Comparison of ENCODE assay signal across 8 cellular contexts in the genomic region with DNA sequence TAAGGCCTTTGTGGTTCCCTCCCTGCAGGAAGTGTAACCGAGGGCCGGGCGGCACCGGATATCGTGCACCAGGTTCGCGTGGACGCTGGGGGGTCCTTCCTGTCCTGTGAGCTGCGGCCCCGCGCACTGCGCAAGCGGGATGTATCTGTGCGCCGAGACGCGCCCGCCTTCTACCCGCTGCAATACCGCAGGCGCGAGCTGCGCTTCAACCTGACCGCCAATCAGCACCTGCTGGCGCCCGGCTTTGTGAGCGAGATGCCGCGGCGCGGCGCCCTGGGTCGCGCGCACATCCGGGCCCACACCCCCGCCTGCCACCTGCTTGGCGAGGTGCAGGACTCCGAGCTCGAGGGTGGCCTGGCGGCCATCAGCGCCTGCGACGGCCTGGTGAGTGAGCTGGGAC. TPM values are rescaled to one million over a fixed set of nuclear protein-coding genes. Genes with fewer than 3 reads are reported as not detected.
DNase-seq lines count a peak whose midpoint lies in the region; ATAC-seq lines count a peak whose summit lies in the region.
"Had no signal": no experiment of that assay in that cellular context is flagged by ENCODE, and none has a peak within 500 bp of the region (broad histone marks: within the 10 kb centered on the region; RNA-seq: fewer than 3 reads in every experiment).

No MANE protein-coding gene starts in this region.

- no peaks in the 10 kb centered on the region for H3K36me3 ChIP-seq in thymus (ENCODE audit: control insufficient read depth, insufficient read depth)

- 16% methylated on average over 44 of the region's 44 CpGs for WGBS in thymus

- H3K9me3 Mint-ChIP-seq in activated naive CD4-positive, alpha-beta T cell treated with anti-CD3 and anti-CD28 coated beads, Interleukin-2, amount 50 U/mL, for 72 hours: no peaks in the 10 kb centered on the region
- H3K9me3 Mint-ChIP-seq: endodermal cell had no signal

- H3K27me3 ChIP-seq in thymus (ENCODE audit: control insufficient read depth, insufficient read depth): no peaks in the 10 kb centered on the region

- intact Hi-C loops in posterior cingulate gyrus (cut with DNase I): no loop called here

- no peak overlapping the region for H3K27ac Mint-ChIP-seq in activated naive CD4-positive, alpha-beta T cell treated with anti-CD3 and anti-CD28 coated beads, Interleukin-2, amount 50 U/mL, for 72 hours
- H3K27ac Mint-ChIP-seq: endodermal cell had no signal

- no peaks in the 10 kb centered on the region for H3K9me3 ChIP-seq in thymus (ENCODE audit: control insufficient read depth)

- peak; percentile 22 to 36 for DNase-seq in activated CD4-positive, alpha-beta T cell treated with anti-CD3 and anti-CD28 coated beads for 4 hours
- peak in 1 of 2 donors; percentile 59 for DNase-seq in activated naive CD4-positive, alpha-beta T cell treated with anti-CD3 and anti-CD28 coated beads, Interleukin-2, amount 50 U/mL, for 72 hours (ENCODE audit: low spot score in 2 of 2)
- DNase-seq in posterior cingulate gyrus (peak in 8 of 10 donors; percentile 27 to 93 (median 58)), DMS114 treated with DMSO at 0.1 percent for 48 hours (lab: John Stamatoyannopoulos, UW; ENCODE audit: unreplicated experiment) (no peak), hippocampal formation (lab: John Stamatoyannopoulos, UW) (no peak), HuH-7.5 (ENCODE audit: low spot score) (no peak)
- DNase-seq: endodermal cell had no signal

- peaks cover 7% of the 10 kb centered on the region for H3K4me1 ChIP-seq in thymus (ENCODE audit: control insufficient read depth, insufficient read depth, low read length)

- peak overlapping the region; percentile 11 for H3K4me3 ChIP-seq in thymus (ENCODE audit: low read length)

- peak; percentile 83 to 88 for ATAC-seq in activated naive CD4-positive, alpha-beta T cell treated with anti-CD3 and anti-CD28 coated beads, Interleukin-2, amount 50 U/mL, for 72 hours

- peak overlapping the region; percentile 53 for H3K27ac ChIP-seq in thymus (ENCODE audit: low read depth)

- H3K36me3 Mint-ChIP-seq in activated naive CD4-positive, alpha-beta T cell treated with anti-CD3 and anti-CD28 coated beads, Interleukin-2, amount 50 U/mL, for 72 hours: no peaks in the 10 kb centered on the region

RNA-seq across cellular contexts. Expression of a gene that starts 35.9 kb away (rescaled TPM):
- total RNA-seq in activated naive CD4-positive, alpha-beta T cell treated with anti-CD3 and anti-CD28 coated beads, Interleukin-2, amount 50 U/mL, for 72 hours: under 1 TPM in 1 of 2 donors, not detected in 1; 0.64 TPM
- polyA plus RNA-seq in thymus: 6.0 TPM

RNA-seq across cellular contexts. Expression of a gene that starts 36.0 kb away (rescaled TPM):
- 10 to 100 TPM; 19.6 to 28.9 TPM for total RNA-seq in activated naive CD4-positive, alpha-beta T cell treated with anti-CD3 and anti-CD28 coated beads, Interleukin-2, amount 50 U/mL, for 72 hours
- 10.4 TPM for polyA plus RNA-seq in thymus

RNA-seq across cellular contexts. Expression of a gene that starts 50.8 kb away (rescaled TPM):
- total RNA-seq in activated naive CD4-positive, alpha-beta T cell treated with anti-CD3 and anti-CD28 coated beads, Interleukin-2, amount 50 U/mL, for 72 hours: 1 to 10 TPM in 1 of 2 donors, under 1 TPM in 1; 0.57 to 1.8 TPM
- 5.1 TPM for polyA plus RNA-seq in thymus

Comparison
In these comparisons a context has a peak if more than half of its experiments do, and no peak if none do; other contexts are left out.
1. DNase-seq: peak in activated CD4-positive, alpha-beta T cell treated with anti-CD3 and anti-CD28 coated beads for 4 hours (2 of 2) and posterior cingulate gyrus (8 of 10); none in DMS114 treated with DMSO at 0.1 percent for 48 hours (single experiment), hippocampal formation (0 of 2) and HuH-7.5 (single experiment).